ENCODE assay signal across 21 cellular contexts in genomic region chr11:2437516-2437915, GRCh38. TPM values are rescaled to one million over a fixed set of nuclear protein-coding genes. Genes with fewer than 3 reads are reported as not detected.
DNase-seq lines count a peak whose midpoint lies in the region; ATAC-seq, FAIRE-seq and TF ChIP-seq lines count a peak whose summit lies in the region.
"Had no signal": no experiment of that assay in that cellular context is flagged by ENCODE, and none has a peak within 500 bp of the region (broad histone marks: within the 10 kb centered on the region; RNA-seq: fewer than 3 reads in every experiment).

No MANE protein-coding gene starts in this region.

- H3K4me2 ChIP-seq in OCI-LY7 (ENCODE audit: low read length), result no peak overlapping the region
- H3K4me2 ChIP-seq: A549, GM23338 had no signal

- H3K9me3 ChIP-seq in left lung (no peaks in the 10 kb centered on the region), aorta (ENCODE audit: control insufficient read depth, low read length) (no peaks in the 10 kb centered on the region), OCI-LY7 (ENCODE audit: low read length) (no peaks in the 10 kb centered on the region)
- H3K9me3 ChIP-seq: Caco-2 had no signal

- no peak overlapping the region for H2AFZ ChIP-seq in OCI-LY7 (ENCODE audit: low read length)
- H2AFZ ChIP-seq: GM23338 had no signal

- H3K9me2 ChIP-seq in OCI-LY7 (ENCODE audit: insufficient read depth, low read length), result no peaks in the 10 kb centered on the region

- BruUV-seq in OCI-LY7 (replicated peaks; lab: Mats Ljungman, UMichigan), result no TSS peak

- no peak overlapping the region for H3K27ac ChIP-seq in left lung
- H3K27ac ChIP-seq in aorta (ENCODE audit: low read depth in 1 of 2, low read length in 2 of 2), result no peak overlapping the region
- H3K27ac ChIP-seq in OCI-LY7 (ENCODE audit: low read depth, low read length, poor library complexity, severe bottlenecking), result no peak overlapping the region
- H3K27ac ChIP-seq: 22Rv1, A549, C4-2B had no signal

- H3K27me3 Mint-ChIP-seq in activated CD8-positive, alpha-beta memory T cell treated with anti-CD3 and anti-CD28 coated beads, Interleukin-2, amount 10 ng/mL, durations not matched to agents 7 days and 5 days, result peaks cover 17% of the 10 kb centered on the region
- H3K27me3 Mint-ChIP-seq: CD4-positive, alpha-beta T cell had no signal

- CTCF ChIA-PET in activated CD8-positive, alpha-beta memory T cell treated with anti-CD3 and anti-CD28 coated beads, Interleukin-2, amount 10 ng/mL, durations not matched to agents 7 days and 5 days (lab: Charles Lee), result interaction anchor here (2.3 to 2.7 kb wide), 2 partner anchors 17 to 95 kb away, joined by 6 to 11 read pairs; no protein-coding TSS in a partner anchor
- CTCF ChIA-PET in OCI-LY7 (lab: Charles Lee; ENCODE audit: unreplicated experiment), result no interaction called here

- no peaks in the 10 kb centered on the region for H3K4me1 ChIP-seq in left lung
- H3K4me1 ChIP-seq in aorta (ENCODE audit: control insufficient read depth in 1 of 2, insufficient read depth in 2 of 2, low read length in 2 of 2), result no peaks in the 10 kb centered on the region
- no peaks in the 10 kb centered on the region for H3K4me1 ChIP-seq in OCI-LY7 (ENCODE audit: insufficient read depth, low read length, poor library complexity, severe bottlenecking)
- H3K4me1 ChIP-seq: A549, Caco-2 had no signal

- intact Hi-C loops in left lung (cut with DNase I) (no loop called here), aorta (cut with DNase I) (no loop called here), OCI-LY7 (cut with micrococcal nuclease; ENCODE audit: unreplicated experiment) (no loop called here)

- peaks cover 5% of the 10 kb centered on the region for H3K4me1 Mint-ChIP-seq in activated CD8-positive, alpha-beta memory T cell treated with anti-CD3 and anti-CD28 coated beads, Interleukin-2, amount 10 ng/mL, durations not matched to agents 7 days and 5 days
- H3K4me1 Mint-ChIP-seq: GM23338 had no signal

- no peaks in the 10 kb centered on the region for H4K20me1 ChIP-seq in OCI-LY7 (ENCODE audit: insufficient read depth, low read length)

- H3K36me3 Mint-ChIP-seq in activated CD8-positive, alpha-beta memory T cell treated with anti-CD3 and anti-CD28 coated beads, Interleukin-2, amount 10 ng/mL, durations not matched to agents 7 days and 5 days, result no peaks in the 10 kb centered on the region

- no peaks in the 10 kb centered on the region for H3K36me3 ChIP-seq in bronchial epithelial cell (ENCODE audit: control insufficient read depth, insufficient read depth, low read length)
- H3K36me3 ChIP-seq in left lung, result no peaks in the 10 kb centered on the region
- H3K36me3 ChIP-seq in aorta (ENCODE audit: control insufficient read depth in 1 of 2, insufficient read depth in 2 of 2, low read length in 1 of 2), result no peaks in the 10 kb centered on the region
- H3K36me3 ChIP-seq in OCI-LY7 (ENCODE audit: insufficient read depth, low read length), result no peaks in the 10 kb centered on the region

- POLR2A ChIA-PET in OCI-LY7 (lab: Charles Lee), result no interaction called here

- H3K9me3 Mint-ChIP-seq in activated CD8-positive, alpha-beta memory T cell treated with anti-CD3 and anti-CD28 coated beads, Interleukin-2, amount 10 ng/mL, durations not matched to agents 7 days and 5 days (ENCODE audit: low read depth), result no peaks in the 10 kb centered on the region
- H3K9me3 Mint-ChIP-seq: CD4-positive, alpha-beta T cell; GM23338 had no signal

- WGBS in aorta, 2 donors, result 83 to 90% methylated on average over 4 of the region's 4 CpGs

- H3K4me3 ChIP-seq in bronchial epithelial cell (ENCODE audit: low read depth, low read length) (no peak overlapping the region), left lung (no peak overlapping the region), aorta (ENCODE audit: low read length in 2 of 2) (no peak overlapping the region), OCI-LY7 (ENCODE audit: low read depth, low read length, poor library complexity, severe bottlenecking) (no peak overlapping the region)
- H3K4me3 ChIP-seq: A549, GM23338 had no signal

- TF ChIP-seq CTCF in bronchial epithelial cell (IDR thresholded peaks at IDR 0.05; ENCODE audit: insufficient read depth, low read length, severe bottlenecking) (no peak), left lung (IDR thresholded peaks at IDR 0.05) (no peak), OCI-LY7 (conservative IDR thresholded peaks at IDR 0.05; ENCODE audit: low read length) (no peak)

- FAIRE-seq in bronchial epithelial cell (lab: Jason Lieb, UNC), result peak; percentile 70
- FAIRE-seq: A549, D721Med, G401.6, GM12891, GM19239, H54 had no signal

- H3K27me3 ChIP-seq in bronchial epithelial cell (ENCODE audit: control insufficient read depth, insufficient read depth, low read length), result no peaks in the 10 kb centered on the region
- H3K27me3 ChIP-seq in left lung, result peaks cover 0 to 6% of the 10 kb centered on the region in 2 donors
- H3K27me3 ChIP-seq in aorta (ENCODE audit: control insufficient read depth in 1 of 2, insufficient read depth in 2 of 2, low read length in 1 of 2), result no peaks in the 10 kb centered on the region

- no peak overlapping the region for H3K4me3 Mint-ChIP-seq in activated CD8-positive, alpha-beta memory T cell treated with anti-CD3 and anti-CD28 coated beads, Interleukin-2, amount 10 ng/mL, durations not matched to agents 7 days and 5 days
- H3K4me3 Mint-ChIP-seq: CD4-positive, alpha-beta T cell; GM23338 had no signal

- H3K79me2 ChIP-seq in OCI-LY7 (ENCODE audit: insufficient read depth, low read depth, low read length), result no peaks in the 10 kb centered on the region

- ATAC-seq in activated CD8-positive, alpha-beta memory T cell treated with anti-CD3 and anti-CD28 coated beads, Interleukin-2, amount 10 ng/mL, durations not matched to agents 7 days and 5 days, result no peak
- ATAC-seq in left lung (no peak), aorta (ENCODE audit: low FRiP score) (no peak)
- ATAC-seq: GM23338 had no signal

- H3K27ac Mint-ChIP-seq in activated CD8-positive, alpha-beta memory T cell treated with anti-CD3 and anti-CD28 coated beads, Interleukin-2, amount 10 ng/mL, durations not matched to agents 7 days and 5 days, result no peak overlapping the region
- H3K27ac Mint-ChIP-seq: CD4-positive, alpha-beta T cell; GM23338 had no signal

- peak; percentile 6 for DNase-seq in activated CD8-positive, alpha-beta memory T cell treated with anti-CD3 and anti-CD28 coated beads, Interleukin-2, amount 50 U/mL, for 4 hours
- no peak for DNase-seq in activated CD8-positive, alpha-beta memory T cell treated with anti-CD3 and anti-CD28 coated beads, Interleukin-2, amount 10 ng/mL, durations not matched to agents 7 days and 5 days
- DNase-seq in bronchial epithelial cell (ENCODE audit: low read depth) (no peak), left lung (peak; percentile 19 to 26), aorta (peak; percentile 10 to 38), medulla oblongata (ENCODE audit: extremely low spot score) (no peak), OCI-LY7 (ENCODE audit: low spot score) (no peak)
- DNase-seq: AML-193; CD4-positive, alpha-beta T cell; HCEC 1CT had no signal

RNA-seq across cellular contexts. Expression of gene TRPM5, which starts 6.8 kb away (rescaled TPM):
- not detected for total RNA-seq in activated CD8-positive, alpha-beta memory T cell treated with anti-CD3 and anti-CD28 coated beads, Interleukin-2, amount 10 ng/mL, durations not matched to agents 7 days and 5 days
- total RNA-seq in bronchial epithelial cell, result not detected in 2 replicates
- not detected for total RNA-seq in left lung
- not detected for total RNA-seq in aorta
- under 1 TPM in 1 of 2 donors, not detected in 1; 0.25 TPM for polyA plus RNA-seq in aorta
- not detected in 2 replicates for total RNA-seq in OCI-LY7 (2014; rRNA removed; shearing (Covaris generic))
- not detected in 2 replicates for total RNA-seq in OCI-LY7 (2022)
- total RNA-seq: Caco-2, GM23338 had no signal
- polyA plus RNA-seq: A549, BJ, GM23338 had no signal

RNA-seq across cellular contexts. Expression of gene KCNQ1, which starts 7.3 kb away (rescaled TPM):
- total RNA-seq in activated CD8-positive, alpha-beta memory T cell treated with anti-CD3 and anti-CD28 coated beads, Interleukin-2, amount 10 ng/mL, durations not matched to agents 7 days and 5 days, result 1 to 10 TPM; 4.3 to 9.2 TPM
- total RNA-seq in bronchial epithelial cell (1.0 and 1.6 TPM in 2 replicates), left lung (10 to 100 TPM; 33.7 to 37.7 TPM), aorta (10 to 100 TPM in 1 of 2 donors, 1 to 10 TPM in 1; 6.2 to 11.5 TPM), OCI-LY7 (2022) (1.3 and 1.8 TPM in 2 replicates)
- polyA plus RNA-seq in aorta, result 1 to 10 TPM in 1 of 2 donors, under 1 TPM in 1; 0.67 to 5.4 TPM
- 0.22 and 0.72 TPM in 2 replicates for total RNA-seq in OCI-LY7 (2014; rRNA removed; shearing (Covaris generic))
- polyA plus RNA-seq: BJ had no signal

RNA-seq across cellular contexts. Expression of gene TSSC4, which starts 37.0 kb away (rescaled TPM):
- total RNA-seq in activated CD8-positive, alpha-beta memory T cell treated with anti-CD3 and anti-CD28 coated beads, Interleukin-2, amount 10 ng/mL, durations not matched to agents 7 days and 5 days, result 10 to 100 TPM; 48.4 to 52.1 TPM
- total RNA-seq in bronchial epithelial cell, result 80.8 and 86.3 TPM in 2 replicates
- 10 to 100 TPM; 35.3 to 47.6 TPM for total RNA-seq in left lung
- total RNA-seq in aorta, result 10 to 100 TPM; 35.2 to 44.3 TPM
- 10 to 100 TPM; 42.9 to 64.4 TPM for polyA plus RNA-seq in aorta
- 40.4 and 43.5 TPM in 2 replicates for total RNA-seq in OCI-LY7 (2014; rRNA removed; shearing (Covaris generic))
- 41.3 and 50.9 TPM in 2 replicates for total RNA-seq in OCI-LY7 (2022)

Comparison
In these comparisons a context has a peak if more than half of its experiments do, and no peak if none do; other contexts are left out.
1. DNase-seq: peak in activated CD8-positive, alpha-beta memory T cell treated with anti-CD3 and anti-CD28 coated beads, Interleukin-2, amount 50 U/mL, for 4 hours (single experiment), left lung (2 of 2) and aorta (2 of 2); none in activated CD8-positive, alpha-beta memory T cell treated with anti-CD3 and anti-CD28 coated beads, Interleukin-2, amount 10 ng/mL, durations not matched to agents 7 days and 5 days (single experiment), bronchial epithelial cell (single experiment), medulla oblongata (single experiment) and OCI-LY7 (single experiment).